ENCODE assay signal across 8 cellular contexts in the genomic region with DNA sequence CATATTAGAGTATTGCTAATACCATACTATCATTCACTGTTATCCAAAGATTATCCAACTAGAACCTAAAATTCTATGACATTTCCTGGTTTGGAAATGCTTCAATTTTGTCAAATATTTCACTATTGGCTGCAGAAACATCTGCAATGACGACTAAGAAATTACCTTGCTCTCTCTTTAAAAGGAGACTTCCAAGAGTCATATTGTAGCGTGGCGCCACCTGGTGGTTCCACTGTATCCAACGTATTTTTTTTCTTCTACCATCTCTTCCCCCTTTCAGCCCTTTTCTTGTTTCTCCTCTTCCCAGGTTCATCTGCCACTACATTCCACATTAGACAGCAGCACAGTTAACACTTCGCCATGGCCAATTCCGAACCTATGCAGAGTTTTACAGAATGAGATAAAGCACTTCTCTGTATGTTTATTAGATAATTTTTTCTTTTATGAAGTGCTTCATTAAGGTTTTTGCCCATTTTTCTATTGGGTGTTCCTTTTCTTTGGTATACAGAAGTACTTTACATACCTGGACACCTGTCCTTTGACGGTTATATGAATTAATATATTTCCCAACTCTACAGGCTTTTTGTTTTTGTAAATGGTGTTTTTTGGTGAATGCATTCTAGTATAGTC.
DNase-seq lines count a peak whose midpoint lies in the region; ATAC-seq and TF ChIP-seq lines count a peak whose summit lies in the region.

No MANE protein-coding gene starts in this region.

- H3K27me3 ChIP-seq in kidney epithelial cell (ENCODE audit: control insufficient read depth, insufficient read depth, low read length) = no peaks in the 10 kb centered on the region

- no peaks in the 10 kb centered on the region for H3K9me3 Mint-ChIP-seq in activated B cell treated with CpG ODN at 0.5 μM for 24 hours

- CTCF ChIA-PET in activated B cell treated with CpG ODN at 0.5 μM for 24 hours (lab: Charles Lee) = interaction anchor here (0.7 to 2.0 kb wide), 2 partner anchors 35 to 1075 kb away, joined by 3 to 7 read pairs; no protein-coding TSS in a partner anchor

- POLR2A ChIA-PET in activated B cell treated with CpG ODN at 0.5 μM for 24 hours (lab: Charles Lee) = interaction anchor here (0.6 to 1.9 kb wide), 2 partner anchors 117 to 153 kb away, joined by 5 to 8 read pairs; partner anchors contain the start of gene CDC42SE2

- no peak overlapping the region for H3K4me3 ChIP-seq in cardiac fibroblast (replicated peaks in 1 of 2; ENCODE audit: low read depth in 2 of 2, low read length in 2 of 2)
- no peak overlapping the region for H3K4me3 ChIP-seq in kidney epithelial cell (ENCODE audit: low read depth, low read length)

- peak overlapping the region; percentile 56 for H3K4me3 Mint-ChIP-seq in activated B cell treated with CpG ODN at 0.5 μM for 24 hours

- peaks cover 24% of the 10 kb centered on the region for H3K36me3 Mint-ChIP-seq in activated B cell treated with CpG ODN at 0.5 μM for 24 hours (ENCODE audit: low read depth)

- intact Hi-C loops in activated B cell treated with CpG ODN at 0.5 μM for 24 hours (cut with micrococcal nuclease) = loop anchor here (1.0 to 2.0 kb wide), 6 partner anchors 23 to 1308 kb away; no protein-coding TSS in a partner anchor

- DNase-seq in SIG-M5 treated with dmso at 0.1 percent for 504 hours (lab: John Stamatoyannopoulos, UW; ENCODE audit: unreplicated experiment) (peak; percentile 77), SIG-M5 (lab: John Stamatoyannopoulos, UW) (no peak), NCI-H2196 (lab: John Stamatoyannopoulos, UW; ENCODE audit: unreplicated experiment) (peak; percentile 78), activated B cell treated with CpG ODN at 0.5 μM for 24 hours (peak; percentile 56), cardiac fibroblast (ENCODE audit: low read depth in 2 of 2) (peak; percentile 85 to 86), kidney epithelial cell (ENCODE audit: low read depth) (peak; percentile 19)
- DNase-seq in stimulated activated CD4-positive, alpha-beta T cell treated with anti-CD3 and anti-CD28 coated beads, Interleukin-2, amount 100 ng/mL, for 4 hours (ENCODE audit: low read depth) = peak; percentile 75

- H3K27ac Mint-ChIP-seq in activated B cell treated with CpG ODN at 0.5 μM for 24 hours = peak overlapping the region; percentile 15

- H3K4me1 Mint-ChIP-seq in activated B cell treated with CpG ODN at 0.5 μM for 24 hours = peaks cover 36% of the 10 kb centered on the region

- H3K36me3 ChIP-seq in kidney epithelial cell (ENCODE audit: control insufficient read depth, insufficient read depth, low read length) = no peaks in the 10 kb centered on the region

- H3K27me3 Mint-ChIP-seq in activated B cell treated with CpG ODN at 0.5 μM for 24 hours = no peaks in the 10 kb centered on the region

- ATAC-seq in HG02981 (IDR thresholded peaks at IDR 0.05; ENCODE audit: unreplicated experiment) (peak; percentile 40), activated B cell treated with CpG ODN at 0.5 μM for 24 hours (ENCODE audit: low read depth) (peak; percentile 61)

- TF ChIP-seq CTCF in activated B cell treated with CpG ODN at 0.5 μM for 24 hours (IDR thresholded peaks at IDR 0.05) (peak; percentile 58), cardiac fibroblast (IDR thresholded peaks at IDR 0.05; ENCODE audit: low read depth, low read length) (peak; percentile 73), kidney epithelial cell (IDR thresholded peaks at IDR 0.05; ENCODE audit: insufficient read depth, low read length, poor library complexity, severe bottlenecking) (peak; percentile 78)
